Comparison of ENCODE assay signal across 8 cellular contexts in genomic region chr13:40776681-40777165, GRCh38. TPM values are rescaled to one million over a fixed set of nuclear protein-coding genes. Genes with fewer than 3 reads are reported as not detected.
A peak's percentile ranks its signal among the peaks of the same experiment; 100 is the strongest.
DNase-seq lines count a peak whose midpoint lies in the region; ATAC-seq lines count a peak whose summit lies in the region.

No MANE protein-coding gene starts in this region.

- no peaks in the 10 kb centered on the region for H3K27me3 Mint-ChIP-seq in activated naive CD8-positive, alpha-beta T cell treated with anti-CD3 and anti-CD28 coated beads, Interleukin-2, amount 10 ng/mL, durations not matched to agents 7 days and 5 days
- no peaks in the 10 kb centered on the region for H3K27me3 Mint-ChIP-seq in naive thymus-derived CD4-positive, alpha-beta T cell

- H3K9me3 ChIP-seq in naive thymus-derived CD4-positive, alpha-beta T cell (ENCODE audit: control insufficient read depth in 2 of 3, low read length in 3 of 3) = no peaks in the 10 kb centered on the region

- peak overlapping the region; percentile 100 for H3K27ac Mint-ChIP-seq in activated naive CD8-positive, alpha-beta T cell treated with anti-CD3 and anti-CD28 coated beads, Interleukin-2, amount 10 ng/mL, durations not matched to agents 7 days and 5 days
- H3K27ac Mint-ChIP-seq in naive thymus-derived CD4-positive, alpha-beta T cell = peak overlapping the region; percentile 94 to 99 (median 97)

- no peaks in the 10 kb centered on the region for H3K36me3 Mint-ChIP-seq in activated naive CD8-positive, alpha-beta T cell treated with anti-CD3 and anti-CD28 coated beads, Interleukin-2, amount 10 ng/mL, durations not matched to agents 7 days and 5 days
- H3K36me3 Mint-ChIP-seq in naive thymus-derived CD4-positive, alpha-beta T cell = no peaks in the 10 kb centered on the region

- POLR2A ChIA-PET in activated naive CD8-positive, alpha-beta T cell treated with anti-CD3 and anti-CD28 coated beads, Interleukin-2, amount 10 ng/mL, durations not matched to agents 7 days and 5 days (lab: Charles Lee) = interaction anchor here (1.6 kb wide), 1 partner anchor 12 kb away, joined by 10 read pairs; the partner anchor contains the start of gene SLC25A15
- POLR2A ChIA-PET in naive thymus-derived CD4-positive, alpha-beta T cell (lab: Charles Lee) = interaction anchor here (0.6 to 1.5 kb wide), 4 partner anchors 12 to 214 kb away, joined by 3 to 8 read pairs (median 5); partner anchors contain the start of gene SLC25A15

- H3K4me3 ChIP-seq in naive thymus-derived CD4-positive, alpha-beta T cell (ENCODE audit: low read length) = peak overlapping the region; percentile 37

- peak overlapping the region; percentile 86 for H3K4me3 Mint-ChIP-seq in activated naive CD8-positive, alpha-beta T cell treated with anti-CD3 and anti-CD28 coated beads, Interleukin-2, amount 10 ng/mL, durations not matched to agents 7 days and 5 days
- H3K4me3 Mint-ChIP-seq in naive thymus-derived CD4-positive, alpha-beta T cell = peak overlapping the region; percentile 68 to 92 (median 82)

- no peaks in the 10 kb centered on the region for H3K9me3 Mint-ChIP-seq in activated naive CD8-positive, alpha-beta T cell treated with anti-CD3 and anti-CD28 coated beads, Interleukin-2, amount 10 ng/mL, durations not matched to agents 7 days and 5 days
- H3K9me3 Mint-ChIP-seq in naive thymus-derived CD4-positive, alpha-beta T cell = peaks cover 0 to 2% (median 0%) of the 10 kb centered on the region in 11 donors

- CTCF ChIA-PET in naive thymus-derived CD4-positive, alpha-beta T cell (lab: Charles Lee) = interaction anchor here (0.6 to 1.8 kb wide), 13 partner anchors 10 to 1303 kb away, joined by 3 to 12 read pairs (median 4); no protein-coding TSS in a partner anchor

- DNase-seq in T follicular helper cell (ENCODE audit: low read depth) = peak; percentile 67
- DNase-seq in activated naive CD8-positive, alpha-beta T cell treated with anti-CD3 and anti-CD28 coated beads, Interleukin-2, amount 10 ng/mL, durations not matched to agents 7 days and 5 days = peak; percentile 69
- peak; percentile 20 to 85 (median 79) for DNase-seq in naive thymus-derived CD4-positive, alpha-beta T cell
- DNase-seq in amniotic stem cell (lab: John Stamatoyannopoulos, UW) = no peak
- no peak for DNase-seq in NCI-H69 (lab: John Stamatoyannopoulos, UW)
- DNase-seq in NCI-H526 treated with DMSO at 0.1 percent for 48 hours (lab: John Stamatoyannopoulos, UW) = no peak

- H3K27ac ChIP-seq in naive thymus-derived CD4-positive, alpha-beta T cell (ENCODE audit: low read depth, low read length) = peak overlapping the region; percentile 61

- peaks cover 21 to 24% of the 10 kb centered on the region in 2 donors for H3K4me1 ChIP-seq in naive thymus-derived CD4-positive, alpha-beta T cell (ENCODE audit: control insufficient read depth in 2 of 2, insufficient read depth in 2 of 2, low read length in 2 of 2)

- ATAC-seq in GM19043 (IDR thresholded peaks at IDR 0.05; ENCODE audit: low read depth, unreplicated experiment) (peak; percentile 39), HG03139 (IDR thresholded peaks at IDR 0.05; ENCODE audit: unreplicated experiment) (peak; percentile 51)
- peak; percentile 86 for ATAC-seq in activated naive CD8-positive, alpha-beta T cell treated with anti-CD3 and anti-CD28 coated beads, Interleukin-2, amount 10 ng/mL, durations not matched to agents 7 days and 5 days (ENCODE audit: low read depth)
- peak; percentile 92 for ATAC-seq in naive thymus-derived CD4-positive, alpha-beta T cell

- no peaks in the 10 kb centered on the region for H3K27me3 ChIP-seq in naive thymus-derived CD4-positive, alpha-beta T cell (ENCODE audit: control insufficient read depth in 2 of 2, insufficient read depth in 2 of 2, low read length in 2 of 2)

- peaks cover 33% of the 10 kb centered on the region for H3K4me1 Mint-ChIP-seq in activated naive CD8-positive, alpha-beta T cell treated with anti-CD3 and anti-CD28 coated beads, Interleukin-2, amount 10 ng/mL, durations not matched to agents 7 days and 5 days
- peaks cover 19 to 36% (median 32%) of the 10 kb centered on the region in 7 donors for H3K4me1 Mint-ChIP-seq in naive thymus-derived CD4-positive, alpha-beta T cell

- H3K36me3 ChIP-seq in naive thymus-derived CD4-positive, alpha-beta T cell (ENCODE audit: control insufficient read depth in 2 of 3, insufficient read depth in 3 of 3, low read length in 3 of 3) = no peaks in the 10 kb centered on the region

- intact Hi-C loops in naive thymus-derived CD4-positive, alpha-beta T cell (cut with micrococcal nuclease) = loop anchor here (1.0 to 10.0 kb wide), 18 partner anchors 13 to 1742 kb away; partner anchors contain the start of genes SLC25A15 (in 2 of the 2), DGKH (in 1 of the 2), ELF1 (in 1 of the 2) and FOXO1 (in 1 of the 2)

RNA-seq across cellular contexts. Expression of gene MRPS31, which starts 5.7 kb away (rescaled TPM):
- 10 to 100 TPM; 35.7 to 36.9 TPM for total RNA-seq in activated naive CD8-positive, alpha-beta T cell treated with anti-CD3 and anti-CD28 coated beads, Interleukin-2, amount 10 ng/mL, durations not matched to agents 7 days and 5 days
- total RNA-seq in naive thymus-derived CD4-positive, alpha-beta T cell = 10 to 100 TPM; 15.8 to 39.9 (median 34.7) TPM
- 10 to 100 TPM; 49.9 to 63.1 TPM for polyA plus RNA-seq in naive thymus-derived CD4-positive, alpha-beta T cell

RNA-seq across cellular contexts. Expression of gene SLC25A15, which starts 12.7 kb away (rescaled TPM):
- total RNA-seq in activated naive CD8-positive, alpha-beta T cell treated with anti-CD3 and anti-CD28 coated beads, Interleukin-2, amount 10 ng/mL, durations not matched to agents 7 days and 5 days = 10 to 100 TPM; 12.3 to 12.5 TPM
- total RNA-seq in naive thymus-derived CD4-positive, alpha-beta T cell = 10 to 100 TPM in 2 of 5 experiments, 1 to 10 TPM in 3; 4.3 to 11.8 (median 9.4) TPM
- 10 to 100 TPM in 1 of 2 donors, 1 to 10 TPM in 1; 6.0 to 10.9 TPM for polyA plus RNA-seq in naive thymus-derived CD4-positive, alpha-beta T cell

Comparison
In these comparisons a context has a peak if more than half of its experiments do, and no peak if none do; other contexts are left out.
1. ATAC-seq: peak in every context shown above with its lines; median percentile 92 in naive thymus-derived CD4-positive, alpha-beta T cell; 86 in activated naive CD8-positive, alpha-beta T cell treated with anti-CD3 and anti-CD28 coated beads, Interleukin-2, amount 10 ng/mL, durations not matched to agents 7 days and 5 days; 51 in HG03139; 39 in GM19043.
2. DNase-seq: peak in T follicular helper cell (single experiment), activated naive CD8-positive, alpha-beta T cell treated with anti-CD3 and anti-CD28 coated beads, Interleukin-2, amount 10 ng/mL, durations not matched to agents 7 days and 5 days (single experiment) and naive thymus-derived CD4-positive, alpha-beta T cell (9 of 9); none in amniotic stem cell (single experiment), NCI-H69 (single experiment) and NCI-H526 treated with DMSO at 0.1 percent for 48 hours (single experiment).